8 cellular contexts compared by ENCODE assay signal in genomic region chr10:35971397-35971796, GRCh38.
"Had no signal": no experiment of that assay in that cellular context is flagged by ENCODE, and none has a peak within 500 bp of the region (broad histone marks: within the 10 kb centered on the region; RNA-seq: fewer than 3 reads in every experiment).

No MANE protein-coding gene starts in this region.

- H3K27ac ChIP-seq: GM23248, KMS-11 had no signal

- ATAC-seq: HCT116 had no signal

- DNase-seq: GM23248, GOT3, H7, HFFc6, Karpas-422, KBM-7 had no signal
